In genomic region chr10:86366033-86366901, GRCh38 we compare ENCODE assay signal across 1 cellular context.
TF ChIP-seq lines count a peak whose summit lies in the region.

GRID1 (minus strand) TSS chr10:86366795.

TF ChIP-seq in H1, 55 proteins besides CTCF, POLR2A, EP300 and RAD21:
- TF ChIP-seq CHD1 (IDR thresholded peaks at IDR 0.05; ENCODE audit: low read depth, low read length) (no peak), TAF7 (optimal IDR thresholded peaks at IDR 0.05; ENCODE audit: borderline replicate concordance, low read depth, low read length) (no peak), JUN (IDR thresholded peaks at IDR 0.05; ENCODE audit: low read depth, low read length) (no peak), RFX5 (IDR thresholded peaks at IDR 0.05; ENCODE audit: borderline replicate concordance, low read depth, low read length) (no peak), YY1 (IDR thresholded peaks at IDR 0.05; ENCODE audit: low read depth, low read length) (no peak), SP1 (IDR thresholded peaks at IDR 0.05; ENCODE audit: low read depth, low read length) (no peak), EZH2 (IDR thresholded peaks at IDR 0.05; ENCODE audit: low read depth, low read length, severe bottlenecking) (peak; percentile 82), TBP (IDR thresholded peaks at IDR 0.05; ENCODE audit: low read depth, low read length) (no peak), KDM4A (IDR thresholded peaks at IDR 0.05; ENCODE audit: low read depth, low read length, severe bottlenecking) (peak; percentile 24), SUZ12 (IDR thresholded peaks at IDR 0.05; ENCODE audit: low read length) (peak; percentile 64), HDAC2 (IDR thresholded peaks at IDR 0.05; ENCODE audit: borderline replicate concordance in 1 of 2, low read depth in 2 of 2, low read length in 2 of 2) (no peak), CBX8 (IDR thresholded peaks at IDR 0.05; ENCODE audit: borderline replicate concordance, low read depth, low read length) (no peak), GABPA (IDR thresholded peaks at IDR 0.05; ENCODE audit: borderline replicate concordance, insufficient read depth, low read length) (no peak)
- TF ChIP-seq, protein P1, sequence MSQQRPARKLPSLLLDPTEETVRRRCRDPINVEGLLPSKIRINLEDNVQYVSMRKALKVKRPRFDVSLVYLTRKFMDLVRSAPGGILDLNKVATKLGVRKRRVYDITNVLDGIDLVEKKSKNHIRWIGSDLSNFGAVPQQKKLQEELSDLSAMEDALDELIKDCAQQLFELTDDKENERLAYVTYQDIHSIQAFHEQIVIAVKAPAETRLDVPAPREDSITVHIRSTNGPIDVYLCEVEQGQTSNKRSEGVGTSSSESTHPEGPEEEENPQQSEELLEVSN (IDR thresholded peaks at IDR 0.05): no peak
- TF ChIP-seq, protein P2, sequence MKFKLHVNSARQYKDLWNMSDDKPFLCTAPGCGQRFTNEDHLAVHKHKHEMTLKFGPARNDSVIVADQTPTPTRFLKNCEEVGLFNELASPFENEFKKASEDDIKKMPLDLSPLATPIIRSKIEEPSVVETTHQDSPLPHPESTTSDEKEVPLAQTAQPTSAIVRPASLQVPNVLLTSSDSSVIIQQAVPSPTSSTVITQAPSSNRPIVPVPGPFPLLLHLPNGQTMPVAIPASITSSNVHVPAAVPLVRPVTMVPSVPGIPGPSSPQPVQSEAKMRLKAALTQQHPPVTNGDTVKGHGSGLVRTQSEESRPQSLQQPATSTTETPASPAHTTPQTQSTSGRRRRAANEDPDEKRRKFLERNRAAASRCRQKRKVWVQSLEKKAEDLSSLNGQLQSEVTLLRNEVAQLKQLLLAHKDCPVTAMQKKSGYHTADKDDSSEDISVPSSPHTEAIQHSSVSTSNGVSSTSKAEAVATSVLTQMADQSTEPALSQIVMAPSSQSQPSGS (IDR thresholded peaks at IDR 0.05; ENCODE audit: low read length): no peak
